ENCODE assay signal across 22 cellular contexts in the genomic region with DNA sequence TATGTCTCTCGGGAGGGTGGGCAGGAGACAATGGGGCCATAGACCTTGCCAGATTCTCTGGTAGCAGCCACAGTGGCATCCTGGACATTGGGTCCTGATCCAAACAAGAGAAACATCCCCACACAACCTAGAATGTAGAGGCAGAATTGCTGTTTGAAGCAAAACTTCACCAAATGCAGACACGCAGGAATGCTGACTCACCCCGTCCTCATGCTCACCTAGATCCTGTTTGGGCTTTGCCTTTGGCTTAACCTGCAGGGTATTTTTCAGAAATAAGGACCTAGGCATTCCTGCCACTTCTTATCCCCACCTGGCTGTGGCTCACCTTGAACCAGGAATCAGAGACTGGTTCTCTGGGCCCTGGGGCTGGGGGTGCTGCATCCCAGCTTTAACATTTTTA.
"Had no signal": no experiment of that assay in that cellular context is flagged by ENCODE, and none has a peak within 500 bp of the region (broad histone marks: within the 10 kb centered on the region; RNA-seq: fewer than 3 reads in every experiment).

No MANE protein-coding gene starts in this region.

- DNase-seq: activated CD4-positive, alpha-beta T cell treated with anti-CD3 and anti-CD28 coated beads, Interleukin-2, amount 10 ng/mL, durations not matched to agents 24 days and 14 days; activated CD4-positive, CD25-positive, alpha-beta regulatory T cell; activated CD8-positive, alpha-beta T cell treated with anti-CD3 and anti-CD28 coated beads, Interleukin-2, amount 10 ng/mL, durations not matched to agents 7 days and 5 days; activated effector memory CD4-positive, alpha-beta T cell treated with anti-CD3 and anti-CD28 coated beads, Interleukin-2, amount 50 U/mL, for 16 hours; activated T-cell treated with anti-CD3 and anti-CD28 coated beads, Interleukin-2, amount 50 U/mL, for 72 hours; amniotic stem cell; effector memory CD8-positive, alpha-beta T cell; left cardiac atrium; mesenchymal stem cell; mucosa of descending colon; naive B cell; stimulated activated CD4-positive, alpha-beta T cell treated with anti-CD3 and anti-CD28 coated beads, Interleukin-12 subunit alpha, Interleukin-12 subunit beta, amount 100 ng/mL, for 4 hours; stimulated activated CD4-positive, alpha-beta T cell treated with anti-CD3 and anti-CD28 coated beads, Interleukin-1b, Interleukin-23, amount 100 ng/mL, for 48 hours; stimulated activated naive CD8-positive, alpha-beta T cell treated with anti-CD3 and anti-CD28 coated beads, Interleukin-15, Interleukin-2, amounts not matched to agents 100 U/mL and 50 U/mL, for 24 hours; substantia nigra; T-cell; T-helper 9 cell; tibial artery had no signal

- FAIRE-seq: urothelium cell line had no signal

- ATAC-seq: activated CD8-positive, alpha-beta T cell treated with anti-CD3 and anti-CD28 coated beads, Interleukin-2, amount 10 ng/mL, durations not matched to agents 7 days and 5 days; activated naive CD4-positive, alpha-beta T cell treated with anti-CD3 and anti-CD28 coated beads, Interleukin-2, amount 50 U/mL, for 72 hours; activated T-cell treated with anti-CD3 and anti-CD28 coated beads, Interleukin-2, amount 50 U/mL, for 72 hours; effector memory CD8-positive, alpha-beta T cell; left cardiac atrium; mucosa of descending colon; stimulated activated naive CD8-positive, alpha-beta T cell treated with anti-CD3 and anti-CD28 coated beads, Interleukin-15, Interleukin-2, amounts not matched to agents 100 U/mL and 50 U/mL, for 24 hours; T-cell had no signal

- H3K9me3 Mint-ChIP-seq: activated CD4-positive, alpha-beta T cell treated with anti-CD3 and anti-CD28 coated beads, Interleukin-2, amount 10 ng/mL, durations not matched to agents 24 days and 14 days; activated naive CD4-positive, alpha-beta T cell treated with anti-CD3 and anti-CD28 coated beads, Interleukin-2, amount 50 U/mL, for 72 hours; activated T-cell treated with anti-CD3 and anti-CD28 coated beads, Interleukin-2, amount 50 U/mL, for 72 hours; effector memory CD8-positive, alpha-beta T cell; naive B cell; neural progenitor cell; T-cell had no signal

- H3K27ac ChIP-seq: neural progenitor cell, tibial artery had no signal

- H3K27me3 Mint-ChIP-seq: activated CD4-positive, alpha-beta T cell treated with anti-CD3 and anti-CD28 coated beads, Interleukin-2, amount 10 ng/mL, durations not matched to agents 24 days and 14 days; effector memory CD8-positive, alpha-beta T cell; naive B cell; T-cell had no signal

- H3K4me1 ChIP-seq: neural progenitor cell had no signal

- H3K27ac Mint-ChIP-seq: activated CD8-positive, alpha-beta T cell treated with anti-CD3 and anti-CD28 coated beads, Interleukin-2, amount 10 ng/mL, durations not matched to agents 7 days and 5 days; activated naive CD4-positive, alpha-beta T cell treated with anti-CD3 and anti-CD28 coated beads, Interleukin-2, amount 50 U/mL, for 72 hours; activated T-cell treated with anti-CD3 and anti-CD28 coated beads, Interleukin-2, amount 50 U/mL, for 72 hours; naive B cell; neural progenitor cell; progenitor cell of endocrine pancreas; T-cell had no signal

- H2AFZ ChIP-seq: neural progenitor cell had no signal

- H3K4me3 ChIP-seq: mucosa of descending colon, neural progenitor cell, tibial artery had no signal

- H3K4me1 Mint-ChIP-seq: neural progenitor cell had no signal

- H3K4me3 Mint-ChIP-seq: activated CD4-positive, alpha-beta T cell treated with anti-CD3 and anti-CD28 coated beads, Interleukin-2, amount 10 ng/mL, durations not matched to agents 24 days and 14 days; activated CD8-positive, alpha-beta T cell treated with anti-CD3 and anti-CD28 coated beads, Interleukin-2, amount 10 ng/mL, durations not matched to agents 7 days and 5 days; activated T-cell treated with anti-CD3 and anti-CD28 coated beads, Interleukin-2, amount 50 U/mL, for 72 hours; naive B cell; neural progenitor cell; T-cell had no signal

- H3K4me2 ChIP-seq: neural progenitor cell had no signal
